ENCODE assay signal across 21 cellular contexts in the genomic region with DNA sequence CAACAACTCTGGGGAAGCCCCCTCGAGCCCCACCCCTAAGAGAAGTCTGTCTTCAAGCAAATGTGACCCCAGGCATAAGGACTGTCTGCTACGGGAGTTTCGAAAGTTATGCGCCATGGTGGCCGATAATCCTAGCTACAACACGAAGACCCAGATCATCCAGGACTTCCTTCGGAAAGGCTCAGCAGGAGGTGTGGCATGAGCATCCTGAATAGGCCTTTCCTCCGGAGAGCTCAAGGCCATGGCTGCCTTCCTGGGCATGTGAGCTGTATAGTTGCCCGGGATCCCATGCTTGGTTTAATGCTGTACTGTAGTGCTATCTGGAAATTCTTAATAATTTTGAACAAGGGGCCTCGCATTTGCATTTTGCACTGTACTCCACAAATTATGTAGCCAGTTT. TPM values are rescaled to one million over a fixed set of nuclear protein-coding genes. Genes with fewer than 3 reads are reported as not detected.
DNase-seq lines count a peak whose midpoint lies in the region; ATAC-seq and TF ChIP-seq lines count a peak whose summit lies in the region.
"Had no signal": no experiment of that assay in that cellular context is flagged by ENCODE, and none has a peak within 500 bp of the region (broad histone marks: within the 10 kb centered on the region; RNA-seq: fewer than 3 reads in every experiment).

No MANE protein-coding gene starts in this region.

- peaks cover 43% of the 10 kb centered on the region for H3K79me2 ChIP-seq in MM.1S (ENCODE audit: low read length)

- no peak overlapping the region for H3K4me3 ChIP-seq in MM.1S (ENCODE audit: low read length)
- H3K4me3 ChIP-seq in spleen, result no peak overlapping the region
- H3K4me3 ChIP-seq: A549, GM23248 had no signal

- H3K9ac ChIP-seq in MM.1S (ENCODE audit: low read length), result no peak overlapping the region
- H3K9ac ChIP-seq: GM23248 had no signal

- peak overlapping the region; percentile 79; the same call in 1 of the 2 replicates for H3K27ac ChIP-seq in MM.1S (ENCODE audit: low read length)
- H3K27ac ChIP-seq in spleen, result peak overlapping the region; percentile 23 to 82 (median 68)
- H3K27ac ChIP-seq: A549, GM23248 had no signal

- peaks cover 27% of the 10 kb centered on the region for H3F3A ChIP-seq in MM.1S (ENCODE audit: insufficient read depth, low read length)

- TF ChIP-seq CTCF in MM.1S (IDR thresholded peaks at IDR 0.05; ENCODE audit: low read length) (no peak), spleen (IDR thresholded peaks at IDR 0.05 in 8 of 11, conservative IDR thresholded peaks at IDR 0.05 in 3 of 11) (no peak)

- peaks cover 0 to 18% of the 10 kb centered on the region in 2 donors for H3K36me3 Mint-ChIP-seq in activated T-cell treated with anti-CD3 and anti-CD28 coated beads, Interleukin-2, amount 50 U/mL, for 72 hours (ENCODE audit: insufficient read depth in 2 of 2)
- peaks cover 96% of the 10 kb centered on the region for H3K36me3 Mint-ChIP-seq in activated T-cell treated with anti-CD3 and anti-CD28 coated beads, Interleukin-2, amount 50 U/mL, for 24 hours (ENCODE audit: low read depth)
- peaks cover 35% of the 10 kb centered on the region for H3K36me3 Mint-ChIP-seq in effector memory CD8-positive, alpha-beta T cell (ENCODE audit: insufficient read depth)
- H3K36me3 Mint-ChIP-seq in T-helper 17 cell (ENCODE audit: low read depth), result peaks cover 5% of the 10 kb centered on the region

- 59 to 81% (median 72%) methylated on average over 10 of the region's 10 CpGs for WGBS in spleen, 5 donors

- H3K27ac Mint-ChIP-seq in activated T-cell treated with anti-CD3 and anti-CD28 coated beads, Interleukin-2, amount 50 U/mL, for 72 hours, result peak overlapping the region; percentile 25
- H3K27ac Mint-ChIP-seq in activated T-cell treated with anti-CD3 and anti-CD28 coated beads, Interleukin-2, amount 50 U/mL, for 24 hours, result no peak overlapping the region
- H3K27ac Mint-ChIP-seq in effector memory CD8-positive, alpha-beta T cell, result peak overlapping the region; percentile 58 to 75
- H3K27ac Mint-ChIP-seq in T-helper 17 cell, result no peak overlapping the region
- H3K27ac Mint-ChIP-seq: CD4-positive, CD25-positive, alpha-beta regulatory T cell; CD8-positive, alpha-beta T cell had no signal

- no peaks in the 10 kb centered on the region for H3K9me3 Mint-ChIP-seq in activated T-cell treated with anti-CD3 and anti-CD28 coated beads, Interleukin-2, amount 50 U/mL, for 72 hours
- no peaks in the 10 kb centered on the region for H3K9me3 Mint-ChIP-seq in activated T-cell treated with anti-CD3 and anti-CD28 coated beads, Interleukin-2, amount 50 U/mL, for 24 hours
- no peaks in the 10 kb centered on the region for H3K9me3 Mint-ChIP-seq in effector memory CD8-positive, alpha-beta T cell
- H3K9me3 Mint-ChIP-seq: CD4-positive, CD25-positive, alpha-beta regulatory T cell; CD8-positive, alpha-beta T cell had no signal

- TF ChIP-seq POLR2A in spleen (IDR thresholded peaks at IDR 0.05), result no peak

- H3K4me1 ChIP-seq in MM.1S (ENCODE audit: low read length), result peaks cover 47% of the 10 kb centered on the region
- peaks cover 0 to 84% (median 30%) of the 10 kb centered on the region in 6 donors for H3K4me1 ChIP-seq in spleen
- H3K4me1 ChIP-seq: A549, BE2C, Caco-2 had no signal

- no peaks in the 10 kb centered on the region for H3K27me3 ChIP-seq in MM.1S (replicated peaks; ENCODE audit: insufficient read depth, low read length)
- no peaks in the 10 kb centered on the region for H3K27me3 ChIP-seq in spleen (replicated peaks in 1 of 7)
- H3K27me3 ChIP-seq: BE2C had no signal

- intact Hi-C loops in spleen (cut with DNase I; ENCODE audit: low total_unique reads), result no loop called here

- H3K4me3 Mint-ChIP-seq in activated T-cell treated with anti-CD3 and anti-CD28 coated beads, Interleukin-2, amount 50 U/mL, for 72 hours, result no peak overlapping the region
- no peak overlapping the region for H3K4me3 Mint-ChIP-seq in activated T-cell treated with anti-CD3 and anti-CD28 coated beads, Interleukin-2, amount 50 U/mL, for 24 hours
- H3K4me3 Mint-ChIP-seq in effector memory CD8-positive, alpha-beta T cell, result no peak overlapping the region
- H3K4me3 Mint-ChIP-seq in T-helper 17 cell, result no peak overlapping the region
- H3K4me3 Mint-ChIP-seq: CD4-positive, CD25-positive, alpha-beta regulatory T cell; CD8-positive, alpha-beta T cell had no signal

- H3K9me3 ChIP-seq in MM.1S (replicated peaks; ENCODE audit: insufficient read depth, low read length) (no peaks in the 10 kb centered on the region), spleen (no peaks in the 10 kb centered on the region), T-helper 17 cell (ENCODE audit: control insufficient read depth, low read length, poor library complexity, severe bottlenecking) (no peaks in the 10 kb centered on the region)
- H3K9me3 ChIP-seq: A549, BE2C, Caco-2 had no signal

- no peak overlapping the region for H3K4me2 ChIP-seq in MM.1S (ENCODE audit: low read depth, low read length)
- H3K4me2 ChIP-seq: A549 had no signal

- no peak for ATAC-seq in activated T-cell treated with anti-CD3 and anti-CD28 coated beads, Interleukin-2, amount 50 U/mL, for 72 hours (replicated peaks in 1 of 2)
- ATAC-seq in effector memory CD8-positive, alpha-beta T cell (replicated peaks), result no peak
- ATAC-seq in GM19324 (IDR thresholded peaks at IDR 0.05; ENCODE audit: low FRiP score, unreplicated experiment), result no peak
- ATAC-seq in T-helper 17 cell, result no peak
- ATAC-seq: A549; CD8-positive, alpha-beta T cell had no signal

- H3K36me3 ChIP-seq in MM.1S (replicated peaks; ENCODE audit: insufficient read depth, low read length) (peaks cover 26% of the 10 kb centered on the region), spleen (peaks cover 8 to 98% (median 66%) of the 10 kb centered on the region in 6 donors)

- no peaks in the 10 kb centered on the region for H3K9me2 ChIP-seq in MM.1S (replicated peaks; ENCODE audit: insufficient read depth, low read length)

- H2AFZ ChIP-seq in MM.1S (ENCODE audit: low read length), result no peak overlapping the region
- H2AFZ ChIP-seq: GM23248 had no signal

- no peaks in the 10 kb centered on the region for H4K20me1 ChIP-seq in MM.1S (ENCODE audit: insufficient read depth, low read length)

- DNase-seq in activated T-cell treated with anti-CD3 and anti-CD28 coated beads, Interleukin-2, amount 50 U/mL, for 72 hours, result no peak
- DNase-seq in activated T-cell treated with anti-CD3 and anti-CD28 coated beads, Interleukin-2, amount 50 U/mL, for 24 hours, result no peak
- DNase-seq in MM.1S (no peak), spleen (peak; percentile 79), NCI-H1092 (lab: John Stamatoyannopoulos, UW) (no peak), T-helper 17 cell (no peak)
- no peak for DNase-seq in effector memory CD8-positive, alpha-beta T cell
- DNase-seq: 8988T; ACHN; AML-193; BE2C; Caco-2; CD4-positive, CD25-positive, alpha-beta regulatory T cell; CD8-positive, alpha-beta T cell; DMS153; DND-41; GM23248; H7; HCEC 1CT had no signal

- H3K4me1 Mint-ChIP-seq in activated T-cell treated with anti-CD3 and anti-CD28 coated beads, Interleukin-2, amount 50 U/mL, for 72 hours (ENCODE audit: low read depth), result peaks cover 8% of the 10 kb centered on the region
- peaks cover 14% of the 10 kb centered on the region for H3K4me1 Mint-ChIP-seq in activated T-cell treated with anti-CD3 and anti-CD28 coated beads, Interleukin-2, amount 50 U/mL, for 24 hours (ENCODE audit: low read depth)
- H3K4me1 Mint-ChIP-seq in effector memory CD8-positive, alpha-beta T cell (ENCODE audit: low read depth in 2 of 2), result peaks cover 8 to 20% of the 10 kb centered on the region in 2 donors
- H3K4me1 Mint-ChIP-seq in T-helper 17 cell, result peaks cover 2% of the 10 kb centered on the region

- no peaks in the 10 kb centered on the region for H3K27me3 Mint-ChIP-seq in activated T-cell treated with anti-CD3 and anti-CD28 coated beads, Interleukin-2, amount 50 U/mL, for 72 hours (ENCODE audit: low read depth)
- H3K27me3 Mint-ChIP-seq in activated T-cell treated with anti-CD3 and anti-CD28 coated beads, Interleukin-2, amount 50 U/mL, for 24 hours, result no peaks in the 10 kb centered on the region
- no peaks in the 10 kb centered on the region for H3K27me3 Mint-ChIP-seq in effector memory CD8-positive, alpha-beta T cell
- no peaks in the 10 kb centered on the region for H3K27me3 Mint-ChIP-seq in T-helper 17 cell
- H3K27me3 Mint-ChIP-seq: CD4-positive, CD25-positive, alpha-beta regulatory T cell had no signal

RNA-seq across cellular contexts. Expression of a gene that starts 9.2 kb away (rescaled TPM):
- 10 to 100 TPM; 39.1 to 44.0 TPM for total RNA-seq in activated T-cell treated with anti-CD3 and anti-CD28 coated beads, Interleukin-2, amount 50 U/mL, for 72 hours
- total RNA-seq in spleen (10 to 100 TPM; 30.9 to 63.1 (median 38.0) TPM), T-helper 17 cell (10 to 100 TPM; 43.1 to 48.7 TPM)
- polyA plus RNA-seq in spleen, result 1 to 10 TPM; 4.5 to 9.1 (median 4.7) TPM

RNA-seq across cellular contexts. Expression of a gene that starts 28.1 kb away (rescaled TPM):
- 10 to 100 TPM; 27.7 to 28.0 TPM for total RNA-seq in activated T-cell treated with anti-CD3 and anti-CD28 coated beads, Interleukin-2, amount 50 U/mL, for 72 hours
- total RNA-seq in spleen (10 to 100 TPM; 13.2 to 23.7 (median 18.0) TPM), T-helper 17 cell (10 to 100 TPM; 28.0 to 33.3 TPM)
- polyA plus RNA-seq in spleen, result 10 to 100 TPM; 17.2 to 22.0 (median 18.7) TPM

RNA-seq across cellular contexts. Expression of a gene that starts 28.2 kb away (rescaled TPM):
- total RNA-seq in activated T-cell treated with anti-CD3 and anti-CD28 coated beads, Interleukin-2, amount 50 U/mL, for 72 hours, result 1 to 10 TPM; 2.8 to 3.4 TPM
- total RNA-seq in spleen, result 1 to 10 TPM; 1.3 to 7.6 (median 3.2) TPM
- polyA plus RNA-seq in spleen, result 1 to 10 TPM; 2.2 to 3.3 (median 2.7) TPM
- total RNA-seq in T-helper 17 cell, result 1 to 10 TPM; 3.5 to 5.1 TPM

Comparison
In these comparisons a context has a peak if more than half of its experiments do, and no peak if none do; other contexts are left out.
1. H3K27ac Mint-ChIP-seq: peak in activated T-cell treated with anti-CD3 and anti-CD28 coated beads, Interleukin-2, amount 50 U/mL, for 72 hours (single experiment) and effector memory CD8-positive, alpha-beta T cell (2 of 2); none in activated T-cell treated with anti-CD3 and anti-CD28 coated beads, Interleukin-2, amount 50 U/mL, for 24 hours (single experiment) and T-helper 17 cell (single experiment).